In the genomic region with DNA sequence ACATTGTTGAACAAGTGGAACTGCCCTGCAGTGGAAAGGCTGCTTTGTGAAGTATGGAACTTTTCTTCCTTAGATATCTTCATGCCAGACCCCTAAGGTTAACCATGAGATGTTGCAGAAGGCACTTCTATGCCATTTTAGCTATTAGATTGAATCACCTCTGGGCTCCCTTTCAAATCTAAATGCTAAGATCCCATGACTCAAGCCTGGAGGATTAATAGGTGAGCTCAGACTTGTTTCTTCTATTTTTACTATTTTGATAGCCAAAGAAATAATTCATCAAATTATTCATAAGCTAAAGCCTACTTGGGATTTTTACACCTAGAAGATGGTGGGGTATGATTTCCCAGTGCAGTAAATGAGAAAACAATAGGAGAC, we compare ENCODE assay signal across 18 cellular contexts.
A peak's percentile ranks its signal among the peaks of the same experiment; 100 is the strongest.
DNase-seq lines count a peak whose midpoint lies in the region; ATAC-seq and TF ChIP-seq lines count a peak whose summit lies in the region.
"Had no signal": no experiment of that assay in that cellular context is flagged by ENCODE, and none has a peak within 500 bp of the region (broad histone marks: within the 10 kb centered on the region; RNA-seq: fewer than 3 reads in every experiment).

No MANE protein-coding gene starts in this region.

- H3K27me3 ChIP-seq in BLaER1: no peaks in the 10 kb centered on the region
- H3K27me3 ChIP-seq in DOHH2 (ENCODE audit: control insufficient read depth, low read length): no peaks in the 10 kb centered on the region
- H3K27me3 ChIP-seq: tibial artery had no signal

- peaks cover 100% of the 10 kb centered on the region for H4K20me1 ChIP-seq in BLaER1
- no peaks in the 10 kb centered on the region for H4K20me1 ChIP-seq in DOHH2 (ENCODE audit: control insufficient read depth, insufficient read depth, low read depth, low read length)

- H3K27me3 Mint-ChIP-seq in activated T-helper 1 cell treated with anti-CD3 and anti-CD28 coated beads, Interleukin-12 subunit alpha, Interleukin-12 subunit beta, Interleukin-2, Interleukin-4 antibody, amounts not matched to agents 30 ng/mL and 10 ng/mL and 1 ng/mL, durations not matched to agents 14 hours and 24 hours and 36 hours (ENCODE audit: insufficient read depth): no peaks in the 10 kb centered on the region
- H3K27me3 Mint-ChIP-seq in immature natural killer cell (ENCODE audit: low read depth in 3 of 3): peaks cover 0 to 2% (median 0%) of the 10 kb centered on the region in 3 donors

- peak overlapping the region; percentile 95 for H3K27ac Mint-ChIP-seq in activated T-helper 1 cell treated with anti-CD3 and anti-CD28 coated beads, Interleukin-12 subunit alpha, Interleukin-12 subunit beta, Interleukin-2, Interleukin-4 antibody, amounts not matched to agents 30 ng/mL and 10 ng/mL and 1 ng/mL, durations not matched to agents 14 hours and 24 hours and 36 hours
- H3K27ac Mint-ChIP-seq in immature natural killer cell: peak overlapping the region; percentile 87 to 98 (median 94)
- H3K27ac Mint-ChIP-seq: GM23338 had no signal

- peak overlapping the region; percentile 84 for H3K4me3 Mint-ChIP-seq in activated T-helper 1 cell treated with anti-CD3 and anti-CD28 coated beads, Interleukin-12 subunit alpha, Interleukin-12 subunit beta, Interleukin-2, Interleukin-4 antibody, amounts not matched to agents 30 ng/mL and 10 ng/mL and 1 ng/mL, durations not matched to agents 14 hours and 24 hours and 36 hours
- H3K4me3 Mint-ChIP-seq in immature natural killer cell: peak overlapping the region in 4 of 5 donors; percentile 56 to 77 (median 60)
- H3K4me3 Mint-ChIP-seq: GM23338 had no signal

- TF ChIP-seq CTCF in DOHH2 (IDR thresholded peaks at IDR 0.05; ENCODE audit: low read depth, low read length, poor library complexity, severe bottlenecking): no peak

- H3K4me1 ChIP-seq in BLaER1 (peaks cover 96% of the 10 kb centered on the region), DOHH2 (ENCODE audit: control insufficient read depth, low read length) (peaks cover 99% of the 10 kb centered on the region)
- H3K4me1 ChIP-seq: prostate gland had no signal

- H3K79me2 ChIP-seq in DOHH2 (ENCODE audit: control insufficient read depth, low read length): peaks cover 85% of the 10 kb centered on the region

- peaks cover 89% of the 10 kb centered on the region for H3K36me3 Mint-ChIP-seq in activated T-helper 1 cell treated with anti-CD3 and anti-CD28 coated beads, Interleukin-12 subunit alpha, Interleukin-12 subunit beta, Interleukin-2, Interleukin-4 antibody, amounts not matched to agents 30 ng/mL and 10 ng/mL and 1 ng/mL, durations not matched to agents 14 hours and 24 hours and 36 hours (ENCODE audit: low read depth)
- peaks cover 7 to 11% (median 10%) of the 10 kb centered on the region in 3 donors for H3K36me3 Mint-ChIP-seq in immature natural killer cell

- peak overlapping the region; percentile 36 for H3K4me2 ChIP-seq in BLaER1
- H3K4me2 ChIP-seq in DOHH2 (ENCODE audit: low read length): peak overlapping the region; percentile 70
- H3K4me2 ChIP-seq: GM23338 had no signal

- H3K9me3 ChIP-seq in BLaER1 (no peaks in the 10 kb centered on the region), DOHH2 (ENCODE audit: control insufficient read depth, insufficient read depth, low read length) (no peaks in the 10 kb centered on the region)
- H3K9me3 ChIP-seq: heart right ventricle, prostate gland, tibial artery had no signal

- no peak overlapping the region for H3K27ac ChIP-seq in BLaER1
- H3K27ac ChIP-seq in DOHH2 (ENCODE audit: low read depth, low read length): peak overlapping the region; percentile 98
- H3K27ac ChIP-seq: epithelial cell of prostate, prostate gland, tibial artery had no signal

- no peaks in the 10 kb centered on the region for H3K9me3 Mint-ChIP-seq in activated T-helper 1 cell treated with anti-CD3 and anti-CD28 coated beads, Interleukin-12 subunit alpha, Interleukin-12 subunit beta, Interleukin-2, Interleukin-4 antibody, amounts not matched to agents 30 ng/mL and 10 ng/mL and 1 ng/mL, durations not matched to agents 14 hours and 24 hours and 36 hours
- H3K9me3 Mint-ChIP-seq in immature natural killer cell: no peaks in the 10 kb centered on the region
- H3K9me3 Mint-ChIP-seq: GM23338 had no signal

- H3K4me3 ChIP-seq in BLaER1 (no peak overlapping the region), DOHH2 (ENCODE audit: low read length) (peak overlapping the region; percentile 57)
- H3K4me3 ChIP-seq: GM23338, prostate gland, tibial artery had no signal

- H3K36me3 ChIP-seq in BLaER1 (peaks cover 98% of the 10 kb centered on the region), DOHH2 (ENCODE audit: control insufficient read depth, low read length) (peaks cover 47% of the 10 kb centered on the region)
- H3K36me3 ChIP-seq: heart right ventricle, prostate gland, tibial artery had no signal

- ATAC-seq in HG02973 (IDR thresholded peaks at IDR 0.05; ENCODE audit: unreplicated experiment): no peak
- ATAC-seq in GM18907 (IDR thresholded peaks at IDR 0.05; ENCODE audit: unreplicated experiment): no peak
- ATAC-seq: GM23338, heart right ventricle had no signal

- no peaks in the 10 kb centered on the region for H3K9me2 ChIP-seq in DOHH2 (replicated peaks; ENCODE audit: control insufficient read depth, low read length)

- H3K9ac ChIP-seq in BLaER1: no peak overlapping the region

- peaks cover 48% of the 10 kb centered on the region for H3F3A ChIP-seq in DOHH2 (ENCODE audit: control insufficient read depth, insufficient read depth)

- peaks cover 97% of the 10 kb centered on the region for H3K4me1 Mint-ChIP-seq in activated T-helper 1 cell treated with anti-CD3 and anti-CD28 coated beads, Interleukin-12 subunit alpha, Interleukin-12 subunit beta, Interleukin-2, Interleukin-4 antibody, amounts not matched to agents 30 ng/mL and 10 ng/mL and 1 ng/mL, durations not matched to agents 14 hours and 24 hours and 36 hours (ENCODE audit: low read depth)
- H3K4me1 Mint-ChIP-seq in immature natural killer cell: peaks cover 62 to 83% of the 10 kb centered on the region in 2 donors
- H3K4me1 Mint-ChIP-seq: GM23338 had no signal

- intact Hi-C loops in activated T-helper 1 cell treated with anti-CD3 and anti-CD28 coated beads, Interleukin-12 subunit alpha, Interleukin-12 subunit beta, Interleukin-2, Interleukin-4 antibody, amounts not matched to agents 30 ng/mL and 10 ng/mL and 1 ng/mL, durations not matched to agents 14 hours and 24 hours and 36 hours (cut with micrococcal nuclease): loop anchor here (1.0 to 10.0 kb wide), 4 partner anchors 8 to 1040 kb away; a partner anchor contains a TSS

- DNase-seq in activated T-helper 1 cell treated with anti-CD3 and anti-CD28 coated beads, Interleukin-12 subunit alpha, Interleukin-12 subunit beta, Interleukin-2, Interleukin-4 antibody, amounts not matched to agents 30 ng/mL and 10 ng/mL and 1 ng/mL, durations not matched to agents 14 hours and 24 hours and 36 hours (ENCODE audit: low spot score): no peak
- DNase-seq in immature natural killer cell (no peak), medulla oblongata (ENCODE audit: extremely low spot score) (no peak), NCI-H2029 treated with DMSO at 0.1 percent for 48 hours (lab: John Stamatoyannopoulos, UW) (no peak)
- DNase-seq: activated CD4-positive, alpha-beta T cell treated with anti-CD3 and anti-CD28 coated beads for 1 hour; DMS79; heart right ventricle; NCI-H1105 treated with DMSO at 0.1 percent for 48 hours; NCI-H2227 treated with DMSO at 0.1 percent for 48 hours; OCI-M1; tibial artery had no signal
